1 cellular context compared by ENCODE assay signal in the genomic region with DNA sequence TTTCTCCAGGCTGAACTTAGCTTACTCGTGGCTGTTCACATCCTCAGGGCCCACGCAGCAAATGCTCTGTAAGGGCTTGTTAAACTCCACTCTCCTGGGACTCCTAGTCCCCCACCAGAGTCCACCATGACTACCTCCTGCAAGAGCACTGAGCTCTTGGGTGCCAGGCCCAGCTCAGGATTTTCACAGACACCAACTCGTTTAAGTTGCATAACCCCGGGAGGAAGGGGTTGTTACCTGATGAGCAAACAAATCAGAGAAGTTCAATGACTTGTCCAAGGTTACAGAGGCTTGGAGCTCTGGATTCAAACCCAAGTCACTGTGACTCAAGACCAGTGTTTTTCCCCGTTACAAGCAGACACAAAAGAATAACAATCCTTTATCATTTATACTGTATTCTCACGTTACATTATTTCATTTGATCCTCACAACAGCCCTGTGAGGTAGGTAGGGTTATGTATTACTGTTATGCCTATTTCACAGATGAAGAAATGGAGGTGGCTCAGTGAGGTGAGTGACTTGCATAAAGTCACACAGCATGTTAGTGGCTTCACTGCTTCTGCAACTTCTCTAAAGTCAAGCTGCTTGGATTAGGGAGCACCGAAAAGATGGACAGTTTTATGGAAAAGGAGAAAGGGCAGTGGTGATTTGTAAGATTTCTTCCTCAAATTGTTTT.
TF ChIP-seq lines count a peak whose summit lies in the region.

No MANE protein-coding gene starts in this region.

TF ChIP-seq in HepG2, 621 proteins besides CTCF, POLR2A, EP300 and RAD21 (continued from another document and continues in another):
- TF ChIP-seq, protein P1, sequence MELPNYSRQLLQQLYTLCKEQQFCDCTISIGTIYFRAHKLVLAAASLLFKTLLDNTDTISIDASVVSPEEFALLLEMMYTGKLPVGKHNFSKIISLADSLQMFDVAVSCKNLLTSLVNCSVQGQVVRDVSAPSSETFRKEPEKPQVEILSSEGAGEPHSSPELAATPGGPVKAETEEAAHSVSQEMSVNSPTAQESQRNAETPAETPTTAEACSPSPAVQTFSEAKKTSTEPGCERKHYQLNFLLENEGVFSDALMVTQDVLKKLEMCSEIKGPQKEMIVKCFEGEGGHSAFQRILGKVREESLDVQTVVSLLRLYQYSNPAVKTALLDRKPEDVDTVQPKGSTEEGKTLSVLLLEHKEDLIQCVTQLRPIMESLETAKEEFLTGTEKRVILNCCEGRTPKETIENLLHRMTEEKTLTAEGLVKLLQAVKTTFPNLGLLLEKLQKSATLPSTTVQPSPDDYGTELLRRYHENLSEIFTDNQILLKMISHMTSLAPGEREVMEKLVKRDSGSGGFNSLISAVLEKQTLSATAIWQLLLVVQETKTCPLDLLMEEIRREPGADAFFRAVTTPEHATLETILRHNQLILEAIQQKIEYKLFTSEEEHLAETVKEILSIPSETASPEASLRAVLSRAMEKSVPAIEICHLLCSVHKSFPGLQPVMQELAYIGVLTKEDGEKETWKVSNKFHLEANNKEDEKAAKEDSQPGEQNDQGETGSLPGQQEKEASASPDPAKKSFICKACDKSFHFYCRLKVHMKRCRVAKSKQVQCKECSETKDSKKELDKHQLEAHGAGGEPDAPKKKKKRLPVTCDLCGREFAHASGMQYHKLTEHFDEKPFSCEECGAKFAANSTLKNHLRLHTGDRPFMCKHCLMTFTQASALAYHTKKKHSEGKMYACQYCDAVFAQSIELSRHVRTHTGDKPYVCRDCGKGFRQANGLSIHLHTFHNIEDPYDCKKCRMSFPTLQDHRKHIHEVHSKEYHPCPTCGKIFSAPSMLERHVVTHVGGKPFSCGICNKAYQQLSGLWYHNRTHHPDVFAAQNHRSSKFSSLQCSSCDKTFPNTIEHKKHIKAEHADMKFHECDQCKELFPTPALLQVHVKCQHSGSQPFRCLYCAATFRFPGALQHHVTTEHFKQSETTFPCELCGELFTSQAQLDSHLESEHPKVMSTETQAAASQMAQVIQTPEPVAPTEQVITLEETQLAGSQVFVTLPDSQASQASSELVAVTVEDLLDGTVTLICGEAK (IDR thresholded peaks at IDR 0.05): no peak
- TF ChIP-seq, protein P1 (CRISPR knock-in tag; IDR thresholded peaks at IDR 0.05): no peak
- TF ChIP-seq, protein P2, sequence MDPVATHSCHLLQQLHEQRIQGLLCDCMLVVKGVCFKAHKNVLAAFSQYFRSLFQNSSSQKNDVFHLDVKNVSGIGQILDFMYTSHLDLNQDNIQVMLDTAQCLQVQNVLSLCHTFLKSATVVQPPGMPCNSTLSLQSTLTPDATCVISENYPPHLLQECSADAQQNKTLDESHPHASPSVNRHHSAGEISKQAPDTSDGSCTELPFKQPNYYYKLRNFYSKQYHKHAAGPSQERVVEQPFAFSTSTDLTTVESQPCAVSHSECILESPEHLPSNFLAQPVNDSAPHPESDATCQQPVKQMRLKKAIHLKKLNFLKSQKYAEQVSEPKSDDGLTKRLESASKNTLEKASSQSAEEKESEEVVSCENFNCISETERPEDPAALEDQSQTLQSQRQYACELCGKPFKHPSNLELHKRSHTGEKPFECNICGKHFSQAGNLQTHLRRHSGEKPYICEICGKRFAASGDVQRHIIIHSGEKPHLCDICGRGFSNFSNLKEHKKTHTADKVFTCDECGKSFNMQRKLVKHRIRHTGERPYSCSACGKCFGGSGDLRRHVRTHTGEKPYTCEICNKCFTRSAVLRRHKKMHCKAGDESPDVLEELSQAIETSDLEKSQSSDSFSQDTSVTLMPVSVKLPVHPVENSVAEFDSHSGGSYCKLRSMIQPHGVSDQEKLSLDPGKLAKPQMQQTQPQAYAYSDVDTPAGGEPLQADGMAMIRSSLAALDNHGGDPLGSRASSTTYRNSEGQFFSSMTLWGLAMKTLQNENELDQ (CRISPR knock-in tag; IDR thresholded peaks at IDR 0.05; ENCODE audit: borderline replicate concordance): no peak
- no peak for TF ChIP-seq PLRG1 (conservative IDR thresholded peaks at IDR 0.05)
- TF ChIP-seq, protein P3, sequence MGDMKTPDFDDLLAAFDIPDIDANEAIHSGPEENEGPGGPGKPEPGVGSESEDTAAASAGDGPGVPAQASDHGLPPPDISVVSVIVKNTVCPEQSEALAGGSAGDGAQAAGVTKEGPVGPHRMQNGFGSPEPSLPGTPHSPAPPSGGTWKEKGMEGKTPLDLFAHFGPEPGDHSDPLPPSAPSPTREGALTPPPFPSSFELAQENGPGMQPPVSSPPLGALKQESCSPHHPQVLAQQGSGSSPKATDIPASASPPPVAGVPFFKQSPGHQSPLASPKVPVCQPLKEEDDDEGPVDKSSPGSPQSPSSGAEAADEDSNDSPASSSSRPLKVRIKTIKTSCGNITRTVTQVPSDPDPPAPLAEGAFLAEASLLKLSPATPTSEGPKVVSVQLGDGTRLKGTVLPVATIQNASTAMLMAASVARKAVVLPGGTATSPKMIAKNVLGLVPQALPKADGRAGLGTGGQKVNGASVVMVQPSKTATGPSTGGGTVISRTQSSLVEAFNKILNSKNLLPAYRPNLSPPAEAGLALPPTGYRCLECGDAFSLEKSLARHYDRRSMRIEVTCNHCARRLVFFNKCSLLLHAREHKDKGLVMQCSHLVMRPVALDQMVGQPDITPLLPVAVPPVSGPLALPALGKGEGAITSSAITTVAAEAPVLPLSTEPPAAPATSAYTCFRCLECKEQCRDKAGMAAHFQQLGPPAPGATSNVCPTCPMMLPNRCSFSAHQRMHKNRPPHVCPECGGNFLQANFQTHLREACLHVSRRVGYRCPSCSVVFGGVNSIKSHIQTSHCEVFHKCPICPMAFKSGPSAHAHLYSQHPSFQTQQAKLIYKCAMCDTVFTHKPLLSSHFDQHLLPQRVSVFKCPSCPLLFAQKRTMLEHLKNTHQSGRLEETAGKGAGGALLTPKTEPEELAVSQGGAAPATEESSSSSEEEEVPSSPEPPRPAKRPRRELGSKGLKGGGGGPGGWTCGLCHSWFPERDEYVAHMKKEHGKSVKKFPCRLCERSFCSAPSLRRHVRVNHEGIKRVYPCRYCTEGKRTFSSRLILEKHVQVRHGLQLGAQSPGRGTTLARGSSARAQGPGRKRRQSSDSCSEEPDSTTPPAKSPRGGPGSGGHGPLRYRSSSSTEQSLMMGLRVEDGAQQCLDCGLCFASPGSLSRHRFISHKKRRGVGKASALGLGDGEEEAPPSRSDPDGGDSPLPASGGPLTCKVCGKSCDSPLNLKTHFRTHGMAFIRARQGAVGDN (CRISPR knock-in tag; IDR thresholded peaks at IDR 0.05): no peak
- TF ChIP-seq, protein P4, sequence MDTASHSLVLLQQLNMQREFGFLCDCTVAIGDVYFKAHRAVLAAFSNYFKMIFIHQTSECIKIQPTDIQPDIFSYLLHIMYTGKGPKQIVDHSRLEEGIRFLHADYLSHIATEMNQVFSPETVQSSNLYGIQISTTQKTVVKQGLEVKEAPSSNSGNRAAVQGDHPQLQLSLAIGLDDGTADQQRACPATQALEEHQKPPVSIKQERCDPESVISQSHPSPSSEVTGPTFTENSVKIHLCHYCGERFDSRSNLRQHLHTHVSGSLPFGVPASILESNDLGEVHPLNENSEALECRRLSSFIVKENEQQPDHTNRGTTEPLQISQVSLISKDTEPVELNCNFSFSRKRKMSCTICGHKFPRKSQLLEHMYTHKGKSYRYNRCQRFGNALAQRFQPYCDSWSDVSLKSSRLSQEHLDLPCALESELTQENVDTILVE (CRISPR knock-in tag; IDR thresholded peaks at IDR 0.05): no peak; the same call in 1 of the 2 replicates
- no peak for TF ChIP-seq HNRNPUL1 (IDR thresholded peaks at IDR 0.05; ENCODE audit: low read depth, low read length)
- TF ChIP-seq FLYWCH1 (CRISPR knock-in tag; IDR thresholded peaks at IDR 0.05): no peak
- TF ChIP-seq, protein P5, sequence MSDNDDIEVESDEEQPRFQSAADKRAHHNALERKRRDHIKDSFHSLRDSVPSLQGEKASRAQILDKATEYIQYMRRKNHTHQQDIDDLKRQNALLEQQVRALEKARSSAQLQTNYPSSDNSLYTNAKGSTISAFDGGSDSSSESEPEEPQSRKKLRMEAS (IDR thresholded peaks at IDR 0.05): no peak
- no peak for TF ChIP-seq ZNF558 (CRISPR knock-in tag; IDR thresholded peaks at IDR 0.05; ENCODE audit: borderline replicate concordance)
- TF ChIP-seq, protein P6, sequence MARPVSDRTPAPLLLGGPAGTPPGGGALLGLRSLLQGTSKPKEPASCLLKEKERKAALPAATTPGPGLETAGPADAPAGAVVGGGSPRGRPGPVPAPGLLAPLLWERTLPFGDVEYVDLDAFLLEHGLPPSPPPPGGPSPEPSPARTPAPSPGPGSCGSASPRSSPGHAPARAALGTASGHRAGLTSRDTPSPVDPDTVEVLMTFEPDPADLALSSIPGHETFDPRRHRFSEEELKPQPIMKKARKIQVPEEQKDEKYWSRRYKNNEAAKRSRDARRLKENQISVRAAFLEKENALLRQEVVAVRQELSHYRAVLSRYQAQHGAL (CRISPR knock-in tag; IDR thresholded peaks at IDR 0.05; ENCODE audit: not compliant biosample characterization): no peak
- TF ChIP-seq ZSCAN31 (CRISPR knock-in tag; IDR thresholded peaks at IDR 0.05; ENCODE audit: low read depth): no peak
- TF ChIP-seq, protein P7, sequence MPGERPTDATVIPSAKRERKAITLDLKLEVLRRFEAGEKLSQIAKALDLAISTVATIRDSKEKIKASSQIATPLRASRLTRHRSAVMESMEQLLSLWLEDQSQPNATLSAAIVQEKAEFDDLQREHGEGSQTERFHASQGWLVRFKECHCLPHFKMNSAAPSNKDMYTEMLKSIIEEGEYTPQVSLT (CRISPR knock-in tag; IDR thresholded peaks at IDR 0.05; ENCODE audit: borderline replicate concordance, low read depth): no peak
- TF ChIP-seq, protein P8, sequence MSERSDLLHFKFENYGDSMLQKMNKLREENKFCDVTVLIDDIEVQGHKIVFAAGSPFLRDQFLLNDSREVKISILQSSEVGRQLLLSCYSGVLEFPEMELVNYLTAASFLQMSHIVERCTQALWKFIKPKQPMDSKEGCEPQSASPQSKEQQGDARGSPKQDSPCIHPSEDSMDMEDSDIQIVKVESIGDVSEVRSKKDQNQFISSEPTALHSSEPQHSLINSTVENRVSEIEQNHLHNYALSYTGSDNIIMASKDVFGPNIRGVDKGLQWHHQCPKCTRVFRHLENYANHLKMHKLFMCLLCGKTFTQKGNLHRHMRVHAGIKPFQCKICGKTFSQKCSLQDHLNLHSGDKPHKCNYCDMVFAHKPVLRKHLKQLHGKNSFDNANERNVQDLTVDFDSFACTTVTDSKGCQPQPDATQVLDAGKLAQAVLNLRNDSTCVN (CRISPR knock-in tag; IDR thresholded peaks at IDR 0.05; ENCODE audit: borderline replicate concordance): no peak
- peak; percentile 87 for TF ChIP-seq BCL6 (CRISPR knock-in tag; IDR thresholded peaks at IDR 0.05)
- no peak for TF ChIP-seq CCAR2 (optimal IDR thresholded peaks at IDR 0.05; ENCODE audit: low read depth, low read length)
- TF ChIP-seq, protein P9, sequence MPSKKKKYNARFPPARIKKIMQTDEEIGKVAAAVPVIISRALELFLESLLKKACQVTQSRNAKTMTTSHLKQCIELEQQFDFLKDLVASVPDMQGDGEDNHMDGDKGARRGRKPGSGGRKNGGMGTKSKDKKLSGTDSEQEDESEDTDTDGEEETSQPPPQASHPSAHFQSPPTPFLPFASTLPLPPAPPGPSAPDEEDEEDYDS (CRISPR knock-in tag; IDR thresholded peaks at IDR 0.05): no peak
- TF ChIP-seq, protein P10, sequence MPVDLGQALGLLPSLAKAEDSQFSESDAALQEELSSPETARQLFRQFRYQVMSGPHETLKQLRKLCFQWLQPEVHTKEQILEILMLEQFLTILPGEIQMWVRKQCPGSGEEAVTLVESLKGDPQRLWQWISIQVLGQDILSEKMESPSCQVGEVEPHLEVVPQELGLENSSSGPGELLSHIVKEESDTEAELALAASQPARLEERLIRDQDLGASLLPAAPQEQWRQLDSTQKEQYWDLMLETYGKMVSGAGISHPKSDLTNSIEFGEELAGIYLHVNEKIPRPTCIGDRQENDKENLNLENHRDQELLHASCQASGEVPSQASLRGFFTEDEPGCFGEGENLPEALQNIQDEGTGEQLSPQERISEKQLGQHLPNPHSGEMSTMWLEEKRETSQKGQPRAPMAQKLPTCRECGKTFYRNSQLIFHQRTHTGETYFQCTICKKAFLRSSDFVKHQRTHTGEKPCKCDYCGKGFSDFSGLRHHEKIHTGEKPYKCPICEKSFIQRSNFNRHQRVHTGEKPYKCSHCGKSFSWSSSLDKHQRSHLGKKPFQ (CRISPR knock-in tag; IDR thresholded peaks at IDR 0.05; ENCODE audit: insufficient replicate concordance): no peak
- no peak for TF ChIP-seq MYC (CRISPR knock-in tag; IDR thresholded peaks at IDR 0.05; ENCODE audit: borderline replicate concordance)
- no peak for TF ChIP-seq ZNF605 (CRISPR knock-in tag; IDR thresholded peaks at IDR 0.05)
- TF ChIP-seq NKX3-1 (CRISPR knock-in tag; IDR thresholded peaks at IDR 0.05): no peak
- no peak for TF ChIP-seq RBAK (CRISPR knock-in tag; IDR thresholded peaks at IDR 0.05)
- TF ChIP-seq BHLHE40 (IDR thresholded peaks at IDR 0.05; ENCODE audit: low read length): no peak
- TF ChIP-seq NRL (CRISPR knock-in tag; IDR thresholded peaks at IDR 0.05; ENCODE audit: borderline replicate concordance): no peak
- TF ChIP-seq MAFK (conservative IDR thresholded peaks at IDR 0.05 in 1 of 2, IDR thresholded peaks at IDR 0.05 in 1 of 2; ENCODE audit: low read length in 2 of 2): no peak
- TF ChIP-seq, protein P11, sequence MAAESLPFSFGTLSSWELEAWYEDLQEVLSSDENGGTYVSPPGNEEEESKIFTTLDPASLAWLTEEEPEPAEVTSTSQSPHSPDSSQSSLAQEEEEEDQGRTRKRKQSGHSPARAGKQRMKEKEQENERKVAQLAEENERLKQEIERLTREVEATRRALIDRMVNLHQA (CRISPR knock-in tag; IDR thresholded peaks at IDR 0.05): no peak
